In genomic region chr3:60301142-60301541, GRCh38 we compare ENCODE assay signal across 19 cellular contexts.
DNase-seq lines count a peak whose midpoint lies in the region; ATAC-seq, FAIRE-seq and TF ChIP-seq lines count a peak whose summit lies in the region.
"Had no signal": no experiment of that assay in that cellular context is flagged by ENCODE, and none has a peak within 500 bp of the region (broad histone marks: within the 10 kb centered on the region; RNA-seq: fewer than 3 reads in every experiment).

No MANE protein-coding gene starts in this region.

- DNase-seq in GM03348 (ENCODE audit: low spot score) (peak; percentile 51), RWPE2 (ENCODE audit: low spot score) (no peak), fibroblast of gingiva (ENCODE audit: low read depth) (peak; percentile 27), skeletal muscle cell (ENCODE audit: low read depth) (peak; percentile 64), 8988T (no peak), GM10248 (ENCODE audit: extremely low spot score) (no peak), urothelium cell line (ENCODE audit: low spot score) (no peak), NCI-H510A treated with DMSO at 0.1 percent for 48 hours (lab: John Stamatoyannopoulos, UW) (no peak)
- DNase-seq: activated CD4-positive, alpha-beta memory T cell treated with anti-CD3 and anti-CD28 coated beads for 36 hours; activated T-cell treated with anti-CD3 and anti-CD28 coated beads, Interleukin-2, amount 50 U/mL, for 24 hours; CD4-positive, CD25-positive, alpha-beta regulatory T cell; HFFc6; naive B cell; NCI-H146; NK-92 treated with Interleukin-12 subunit alpha and Interleukin-12 subunit beta, amount 100 ng/mL, for 24 hours; T-cell; WERI-Rb-1 had no signal

- H3K9me3 ChIP-seq in RWPE2 (ENCODE audit: severe bottlenecking): no peaks in the 10 kb centered on the region
- H3K9me3 ChIP-seq: gastroesophageal sphincter had no signal

- TF ChIP-seq CTCF in RWPE2 (IDR thresholded peaks at IDR 0.05; ENCODE audit: poor library complexity, severe bottlenecking) (no peak), GM10248 (IDR thresholded peaks at IDR 0.05; ENCODE audit: control extremely low read depth, extremely low read depth, low read depth, missing control alignments) (no peak)

- no peak overlapping the region for H3K27ac ChIP-seq in RWPE2 (ENCODE audit: poor library complexity, severe bottlenecking)
- H3K27ac ChIP-seq: cardiac muscle cell, gastroesophageal sphincter, WERI-Rb-1 had no signal

- no peaks in the 10 kb centered on the region for H3K4me1 ChIP-seq in RWPE2 (ENCODE audit: insufficient read depth, poor library complexity, severe bottlenecking)
- H3K4me1 ChIP-seq: gastroesophageal sphincter had no signal

- no peaks in the 10 kb centered on the region for H3K36me3 ChIP-seq in RWPE2 (ENCODE audit: low read depth)
- H3K36me3 ChIP-seq: cardiac muscle cell, gastroesophageal sphincter, WERI-Rb-1 had no signal

- CTCF ChIA-PET in GM10248 (lab: Yijun Ruan, JAX): interaction anchor here (0.8 kb wide), 1 partner anchor 10 kb away, joined by 3 read pairs; no protein-coding TSS in a partner anchor

- H3K4me3 ChIP-seq in RWPE2 (ENCODE audit: severe bottlenecking): no peak overlapping the region
- no peak overlapping the region for H3K4me3 ChIP-seq in skeletal muscle cell (ENCODE audit: low read depth, low read length)
- H3K4me3 ChIP-seq: cardiac muscle cell, gastroesophageal sphincter had no signal

- no peak for FAIRE-seq in urothelium cell line (lab: Jason Lieb, UNC)

- POLR2A ChIA-PET in GM10248 (lab: Yijun Ruan, JAX): no interaction called here

- peak; percentile 83 for ATAC-seq in RWPE2 (ENCODE audit: low read depth)
- ATAC-seq: gastroesophageal sphincter, T-cell had no signal

- H3K27me3 ChIP-seq in RWPE2 (ENCODE audit: insufficient read depth, poor library complexity, severe bottlenecking): no peaks in the 10 kb centered on the region
- H3K27me3 ChIP-seq: cardiac muscle cell, gastroesophageal sphincter had no signal

Comparison
In these comparisons a context has a peak if more than half of its experiments do, and no peak if none do; other contexts are left out.
1. DNase-seq: peak in GM03348 (single experiment), fibroblast of gingiva (single experiment) and skeletal muscle cell (single experiment); none in RWPE2 (single experiment), 8988T (single experiment), GM10248 (single experiment), urothelium cell line (single experiment) and NCI-H510A treated with DMSO at 0.1 percent for 48 hours (single experiment).